In the genomic region with DNA sequence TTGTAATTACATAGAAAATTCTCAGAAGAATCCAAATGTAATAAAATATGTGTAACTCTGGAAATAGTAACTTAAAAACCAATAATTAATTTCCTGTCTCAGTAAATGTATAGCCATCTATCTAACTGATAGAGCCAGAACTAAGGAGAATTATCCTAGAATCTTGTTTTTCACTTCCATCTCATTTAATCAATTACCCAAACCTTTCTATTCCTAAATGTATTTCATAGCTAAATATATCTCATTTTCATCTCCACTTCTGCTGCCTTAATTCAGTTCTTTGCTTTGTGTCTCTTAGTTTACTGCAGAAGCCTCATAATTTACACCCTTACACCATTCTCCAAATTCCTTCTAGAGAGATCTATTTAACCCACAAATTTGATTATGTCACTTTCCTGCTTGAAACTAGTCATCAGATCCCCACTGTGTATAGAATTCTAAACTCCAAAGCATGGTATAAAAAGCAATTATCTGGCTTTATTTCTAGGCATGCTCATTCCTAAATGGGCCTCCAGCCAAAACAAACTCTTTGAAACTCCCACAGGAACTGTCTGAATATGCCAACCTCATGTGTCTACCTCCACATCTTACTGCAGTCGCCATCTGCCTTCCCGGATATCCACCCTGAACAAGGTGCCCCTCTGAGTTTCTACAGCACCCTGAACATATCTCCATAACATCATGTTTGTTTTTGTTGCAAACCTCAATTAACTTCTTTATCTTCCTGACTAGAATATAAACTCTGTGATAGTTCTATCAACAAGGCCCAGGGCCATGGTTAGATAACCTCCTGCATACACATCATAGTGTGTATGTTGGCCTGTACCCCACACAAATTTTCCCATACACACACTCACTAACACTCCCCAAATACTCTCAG, we compare ENCODE assay signal across 1 cellular context.
TF ChIP-seq lines count a peak whose summit lies in the region.

No MANE protein-coding gene starts in this region.

TF ChIP-seq in GM23338, 12 proteins besides CTCF, POLR2A, EP300 and RAD21 (continued from another document):
- TF ChIP-seq, protein P1, sequence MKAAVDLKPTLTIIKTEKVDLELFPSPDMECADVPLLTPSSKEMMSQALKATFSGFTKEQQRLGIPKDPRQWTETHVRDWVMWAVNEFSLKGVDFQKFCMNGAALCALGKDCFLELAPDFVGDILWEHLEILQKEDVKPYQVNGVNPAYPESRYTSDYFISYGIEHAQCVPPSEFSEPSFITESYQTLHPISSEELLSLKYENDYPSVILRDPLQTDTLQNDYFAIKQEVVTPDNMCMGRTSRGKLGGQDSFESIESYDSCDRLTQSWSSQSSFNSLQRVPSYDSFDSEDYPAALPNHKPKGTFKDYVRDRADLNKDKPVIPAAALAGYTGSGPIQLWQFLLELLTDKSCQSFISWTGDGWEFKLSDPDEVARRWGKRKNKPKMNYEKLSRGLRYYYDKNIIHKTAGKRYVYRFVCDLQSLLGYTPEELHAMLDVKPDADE (IDR thresholded peaks at IDR 0.05): no peak
- no peak for TF ChIP-seq EZH2 (IDR thresholded peaks at IDR 0.05; ENCODE audit: low read depth, unreplicated experiment)
- TF ChIP-seq EZH2phosphoT487 (IDR thresholded peaks at IDR 0.05; ENCODE audit: unreplicated experiment): no peak
- no peak for TF ChIP-seq JUNB (IDR thresholded peaks at IDR 0.05; ENCODE audit: unreplicated experiment)
- no peak for TF ChIP-seq CREB1 (CRISPR knock-in tag; IDR thresholded peaks at IDR 0.05; ENCODE audit: low read depth)
- no peak for TF ChIP-seq NANOG (IDR thresholded peaks at IDR 0.05; ENCODE audit: borderline replicate concordance)
- no peak for TF ChIP-seq ZNF114 (CRISPR knock-in tag; IDR thresholded peaks at IDR 0.05)
- TF ChIP-seq REST (IDR thresholded peaks at IDR 0.05; ENCODE audit: unreplicated experiment): no peak
- TF ChIP-seq STAT1 (IDR thresholded peaks at IDR 0.05; ENCODE audit: unreplicated experiment): no peak
- TF ChIP-seq, protein P2, sequence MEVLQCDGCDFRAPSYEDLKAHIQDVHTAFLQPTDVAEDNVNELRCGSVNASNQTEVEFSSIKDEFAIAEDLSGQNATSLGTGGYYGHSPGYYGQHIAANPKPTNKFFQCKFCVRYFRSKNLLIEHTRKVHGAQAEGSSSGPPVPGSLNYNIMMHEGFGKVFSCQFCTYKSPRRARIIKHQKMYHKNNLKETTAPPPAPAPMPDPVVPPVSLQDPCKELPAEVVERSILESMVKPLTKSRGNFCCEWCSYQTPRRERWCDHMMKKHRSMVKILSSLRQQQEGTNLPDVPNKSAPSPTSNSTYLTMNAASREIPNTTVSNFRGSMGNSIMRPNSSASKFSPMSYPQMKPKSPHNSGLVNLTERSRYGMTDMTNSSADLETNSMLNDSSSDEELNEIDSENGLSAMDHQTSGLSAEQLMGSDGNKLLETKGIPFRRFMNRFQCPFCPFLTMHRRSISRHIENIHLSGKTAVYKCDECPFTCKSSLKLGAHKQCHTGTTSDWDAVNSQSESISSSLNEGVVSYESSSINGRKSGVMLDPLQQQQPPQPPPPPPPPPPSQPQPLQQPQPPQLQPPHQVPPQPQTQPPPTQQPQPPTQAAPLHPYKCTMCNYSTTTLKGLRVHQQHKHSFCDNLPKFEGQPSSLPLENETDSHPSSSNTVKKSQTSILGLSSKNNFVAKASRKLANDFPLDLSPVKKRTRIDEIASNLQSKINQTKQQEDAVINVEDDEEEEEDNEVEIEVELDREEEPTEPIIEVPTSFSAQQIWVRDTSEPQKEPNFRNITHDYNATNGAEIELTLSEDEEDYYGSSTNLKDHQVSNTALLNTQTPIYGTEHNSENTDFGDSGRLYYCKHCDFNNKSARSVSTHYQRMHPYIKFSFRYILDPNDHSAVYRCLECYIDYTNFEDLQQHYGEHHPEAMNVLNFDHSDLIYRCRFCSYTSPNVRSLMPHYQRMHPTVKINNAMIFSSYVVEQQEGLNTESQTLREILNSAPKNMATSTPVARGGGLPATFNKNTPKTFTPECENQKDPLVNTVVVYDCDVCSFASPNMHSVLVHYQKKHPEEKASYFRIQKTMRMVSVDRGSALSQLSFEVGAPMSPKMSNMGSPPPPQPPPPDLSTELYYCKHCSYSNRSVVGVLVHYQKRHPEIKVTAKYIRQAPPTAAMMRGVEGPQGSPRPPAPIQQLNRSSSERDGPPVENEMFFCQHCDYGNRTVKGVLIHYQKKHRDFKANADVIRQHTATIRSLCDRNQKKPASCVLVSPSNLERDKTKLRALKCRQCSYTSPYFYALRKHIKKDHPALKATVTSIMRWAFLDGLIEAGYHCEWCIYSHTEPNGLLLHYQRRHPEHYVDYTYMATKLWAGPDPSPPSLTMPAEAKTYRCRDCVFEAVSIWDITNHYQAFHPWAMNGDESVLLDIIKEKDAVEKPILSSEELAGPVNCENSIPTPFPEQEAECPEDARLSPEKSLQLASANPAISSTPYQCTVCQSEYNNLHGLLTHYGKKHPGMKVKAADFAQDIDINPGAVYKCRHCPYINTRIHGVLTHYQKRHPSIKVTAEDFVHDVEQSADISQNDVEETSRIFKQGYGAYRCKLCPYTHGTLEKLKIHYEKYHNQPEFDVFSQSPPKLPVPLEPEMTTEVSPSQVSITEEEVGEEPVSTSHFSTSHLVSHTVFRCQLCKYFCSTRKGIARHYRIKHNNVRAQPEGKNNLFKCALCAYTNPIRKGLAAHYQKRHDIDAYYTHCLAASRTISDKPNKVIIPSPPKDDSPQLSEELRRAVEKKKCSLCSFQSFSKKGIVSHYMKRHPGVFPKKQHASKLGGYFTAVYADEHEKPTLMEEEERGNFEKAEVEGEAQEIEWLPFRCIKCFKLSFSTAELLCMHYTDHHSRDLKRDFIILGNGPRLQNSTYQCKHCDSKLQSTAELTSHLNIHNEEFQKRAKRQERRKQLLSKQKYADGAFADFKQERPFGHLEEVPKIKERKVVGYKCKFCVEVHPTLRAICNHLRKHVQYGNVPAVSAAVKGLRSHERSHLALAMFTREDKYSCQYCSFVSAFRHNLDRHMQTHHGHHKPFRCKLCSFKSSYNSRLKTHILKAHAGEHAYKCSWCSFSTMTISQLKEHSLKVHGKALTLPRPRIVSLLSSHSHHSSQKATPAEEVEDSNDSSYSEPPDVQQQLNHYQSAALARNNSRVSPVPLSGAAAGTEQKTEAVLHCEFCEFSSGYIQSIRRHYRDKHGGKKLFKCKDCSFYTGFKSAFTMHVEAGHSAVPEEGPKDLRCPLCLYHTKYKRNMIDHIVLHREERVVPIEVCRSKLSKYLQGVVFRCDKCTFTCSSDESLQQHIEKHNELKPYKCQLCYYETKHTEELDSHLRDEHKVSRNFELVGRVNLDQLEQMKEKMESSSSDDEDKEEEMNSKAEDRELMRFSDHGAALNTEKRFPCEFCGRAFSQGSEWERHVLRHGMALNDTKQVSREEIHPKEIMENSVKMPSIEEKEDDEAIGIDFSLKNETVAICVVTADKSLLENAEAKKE (CRISPR knock-in tag; IDR thresholded peaks at IDR 0.05): no peak
